12 cellular contexts compared by ENCODE assay signal in genomic region chr5:30505014-30505886, GRCh38.
DNase-seq lines count a peak whose midpoint lies in the region; FAIRE-seq and TF ChIP-seq lines count a peak whose summit lies in the region.
"Had no signal": no experiment of that assay in that cellular context is flagged by ENCODE, and none has a peak within 500 bp of the region (broad histone marks: within the 10 kb centered on the region; RNA-seq: fewer than 3 reads in every experiment).

No MANE protein-coding gene starts in this region.

- peak overlapping the region; percentile 59 for H3K27ac ChIP-seq in A673 (ENCODE audit: low read depth, low read length, poor library complexity, severe bottlenecking)
- H3K27ac ChIP-seq in brain microvascular endothelial cell, result peak overlapping the region; percentile 69
- no peak overlapping the region for H3K27ac ChIP-seq in kidney (ENCODE audit: low read depth in 2 of 2, low read length in 2 of 2)

- CTCF ChIA-PET in A673 (lab: Charles Lee), result no interaction called here

- H3K4me3 ChIP-seq in A673 (ENCODE audit: low read depth, low read length, poor library complexity, severe bottlenecking) (no peak overlapping the region), MG63 (0 out of 2 replicates have a peak overlapping the region, but pooled peaks have one; percentile 1), brain microvascular endothelial cell (ENCODE audit: low read depth, low read length) (no peak overlapping the region), kidney epithelial cell (ENCODE audit: low read depth, low read length) (no peak overlapping the region), kidney (ENCODE audit: low read length in 2 of 2) (no peak overlapping the region)

- no peak for TF ChIP-seq CTCF in A673 (conservative IDR thresholded peaks at IDR 0.05; ENCODE audit: low read depth, low read length)
- no peak for TF ChIP-seq CTCF in brain microvascular endothelial cell (IDR thresholded peaks at IDR 0.05; ENCODE audit: low read depth, low read length, missing control alignments)
- no peak for TF ChIP-seq CTCF in kidney epithelial cell (IDR thresholded peaks at IDR 0.05; ENCODE audit: insufficient read depth, low read length, poor library complexity, severe bottlenecking)
- TF ChIP-seq CTCF in kidney (IDR thresholded peaks at IDR 0.05; ENCODE audit: borderline replicate concordance, extremely low read depth, insufficient read depth), result no peak

- intact Hi-C loops in A673 (cut with micrococcal nuclease; ENCODE audit: unreplicated experiment), result no loop called here
- intact Hi-C loops in kidney (cut with DNase I), result no loop called here

- in situ Hi-C loops in brain microvascular endothelial cell (cut with HindIII; ENCODE audit: low pct_ligation_motif_present, low sequenced_read_pairs), result no loop called here

- no peaks in the 10 kb centered on the region for H3K27me3 ChIP-seq in A673 (replicated peaks; ENCODE audit: insufficient read depth, low read depth, low read length, poor library complexity)
- H3K27me3 ChIP-seq in MG63, result no peaks in the 10 kb centered on the region
- H3K27me3 ChIP-seq in brain microvascular endothelial cell (replicated peaks), result no peaks in the 10 kb centered on the region
- H3K27me3 ChIP-seq in kidney epithelial cell (ENCODE audit: control insufficient read depth, insufficient read depth, low read length), result no peaks in the 10 kb centered on the region

- POLR2A ChIA-PET in A673 (lab: Charles Lee; ENCODE audit: low non-redundant PET), result no interaction called here

- H3K36me3 ChIP-seq in A673 (ENCODE audit: insufficient read depth, low read length, poor library complexity, severe bottlenecking), result no peaks in the 10 kb centered on the region
- no peaks in the 10 kb centered on the region for H3K36me3 ChIP-seq in MG63
- H3K36me3 ChIP-seq in brain microvascular endothelial cell (replicated peaks), result no peaks in the 10 kb centered on the region
- H3K36me3 ChIP-seq in kidney epithelial cell (ENCODE audit: control insufficient read depth, insufficient read depth, low read length), result no peaks in the 10 kb centered on the region
- H3K36me3 ChIP-seq in kidney (ENCODE audit: control insufficient read depth in 1 of 2, insufficient read depth in 2 of 2, low read length in 2 of 2), result no peaks in the 10 kb centered on the region

- H3K9ac ChIP-seq in kidney (ENCODE audit: low read length in 2 of 2), result no peak overlapping the region

- BruUV-seq in A673 (replicated peaks; lab: Mats Ljungman, UMichigan), result TSS peak; percentile 83

- FAIRE-seq in kidney (lab: Jason Lieb, UNC), result no peak

- H3K9me3 ChIP-seq in A673 (ENCODE audit: low read depth, low read length, poor library complexity, severe bottlenecking), result no peaks in the 10 kb centered on the region
- no peaks in the 10 kb centered on the region; the same call in 1 of the 2 replicates for H3K9me3 ChIP-seq in MG63
- H3K9me3 ChIP-seq in kidney (ENCODE audit: control insufficient read depth in 1 of 2, low read length in 2 of 2), result no peaks in the 10 kb centered on the region

- H3K4me1 ChIP-seq in A673 (ENCODE audit: insufficient read depth, low read length, poor library complexity, severe bottlenecking) (peaks cover 8% of the 10 kb centered on the region), kidney (ENCODE audit: control insufficient read depth in 1 of 2, insufficient read depth in 1 of 2, low read depth in 1 of 2, low read length in 2 of 2) (no peaks in the 10 kb centered on the region)

- peak; percentile 73 for DNase-seq in A673 (ENCODE audit: low spot score)
- DNase-seq in MG63, result no peak
- DNase-seq in brain microvascular endothelial cell, result no peak
- DNase-seq in kidney epithelial cell (ENCODE audit: low read depth), result peak; percentile 61
- DNase-seq in kidney, result no peak
- no peak for DNase-seq in NCI-H82 treated with DMSO at 0.1 percent for 48 hours (lab: John Stamatoyannopoulos, UW; ENCODE audit: unreplicated experiment)
- DNase-seq in HuH-7.5 (ENCODE audit: low spot score), result no peak
- DNase-seq in CD1c-positive myeloid dendritic cell (ENCODE audit: extremely low spot score), result no peak
- DNase-seq: activated B cell treated with CpG ODN at 0.5 μM for 24 hours; central memory CD4-positive, alpha-beta T cell; KG1; right cardiac atrium had no signal

Comparison
In these comparisons a context has a peak if more than half of its experiments do, and no peak if none do; other contexts are left out.
1. DNase-seq: peak in A673 (single experiment) and kidney epithelial cell (single experiment); none in MG63 (single experiment), brain microvascular endothelial cell (single experiment), kidney (single experiment), NCI-H82 treated with DMSO at 0.1 percent for 48 hours (single experiment), HuH-7.5 (single experiment) and CD1c-positive myeloid dendritic cell (single experiment).
2. H3K27ac ChIP-seq: peak in A673 (single experiment) and brain microvascular endothelial cell (single experiment); none in kidney (0 of 2).